In the genomic region with DNA sequence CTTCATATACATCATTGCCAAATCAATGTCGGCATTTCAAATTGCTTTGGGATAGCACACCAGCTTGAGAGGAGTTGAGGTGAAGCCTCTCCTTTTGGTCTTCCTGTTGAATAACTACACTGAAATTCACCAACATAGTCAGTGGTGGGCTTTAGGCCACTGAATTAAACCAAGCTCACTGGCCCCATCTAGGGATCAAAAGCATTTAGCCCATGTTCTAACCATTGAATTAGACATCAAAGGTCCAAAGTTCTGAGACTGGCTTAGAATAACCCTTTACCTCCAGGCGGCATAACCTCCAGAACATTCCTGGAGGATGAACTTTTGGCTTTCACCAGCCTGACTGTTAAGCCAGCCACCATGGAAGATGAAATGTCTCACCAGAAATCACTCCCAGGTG, we compare ENCODE assay signal across 8 cellular contexts. TPM values are rescaled to one million over a fixed set of nuclear protein-coding genes. Genes with fewer than 3 reads are reported as not detected.
DNase-seq lines count a peak whose midpoint lies in the region; TF ChIP-seq lines count a peak whose summit lies in the region.

No MANE protein-coding gene starts in this region.

- TF ChIP-seq CTCF in epithelial cell of proximal tubule (conservative IDR thresholded peaks at IDR 0.05; ENCODE audit: low read depth, low read length) (peak; percentile 68), stomach (IDR thresholded peaks at IDR 0.05) (peak in 2 of 7 experiments; percentile 9 to 18)

- intact Hi-C loops in stomach (cut with DNase I; ENCODE audit: low total_unique reads) = no loop called here

- no peak for TF ChIP-seq POLR2A in stomach (IDR thresholded peaks at IDR 0.05)

- peak; percentile 40 for DNase-seq in activated gamma-delta T cell treated with Interleukin-2 at 50 U/mL for 16 hours
- DNase-seq in activated gamma-delta T cell (lab: John Stamatoyannopoulos, UW) = no peak
- DNase-seq in NCI-H526 (lab: John Stamatoyannopoulos, UW) = peak; percentile 12 to 66
- DNase-seq in epithelial cell of proximal tubule (ENCODE audit: low read depth) = no peak
- no peak for DNase-seq in stomach
- no peak for DNase-seq in middle frontal gyrus (ENCODE audit: extremely low spot score, low spot score)
- DNase-seq in SK-N-DZ (ENCODE audit: low spot score) = no peak
- no peak for DNase-seq in AG20443 (ENCODE audit: low spot score)

- 83 to 93% (median 85%) methylated on average over 2 of the region's 2 CpGs for WGBS in stomach, 5 donors

- H3K36me3 ChIP-seq in stomach = no peaks in the 10 kb centered on the region

- no peaks in the 10 kb centered on the region for H3K27me3 ChIP-seq in stomach

- H3K9me3 ChIP-seq in stomach = no peaks in the 10 kb centered on the region

- H3K4me3 ChIP-seq in epithelial cell of proximal tubule (ENCODE audit: low read depth, low read length) (no peak overlapping the region), stomach (no peak overlapping the region)

- H3K27ac ChIP-seq in stomach = peak overlapping the region in 3 of 5 donors; percentile 77 to 88 (median 86)

- TF ChIP-seq EP300 in stomach (IDR thresholded peaks at IDR 0.05) = no peak

- peaks cover 0 to 42% (median 12%) of the 10 kb centered on the region in 4 donors for H3K4me1 ChIP-seq in stomach

RNA-seq across cellular contexts. Expression of gene BPGM, which starts 54.6 kb away (rescaled TPM):
- total RNA-seq in epithelial cell of proximal tubule (24.7 and 42.8 TPM in 2 replicates), stomach (10 to 100 TPM in 3 of 5 donors, 1 to 10 TPM in 2; 4.7 to 47.3 (median 20.2) TPM)
- 10 to 100 TPM; 13.0 to 22.5 (median 19.4) TPM for polyA plus RNA-seq in stomach
- polyA plus RNA-seq in SK-N-DZ (2014; cell fraction: cytosol; rRNA removed) = 23.5 and 26.7 TPM in 2 replicates
- polyA plus RNA-seq in SK-N-DZ (2014; cell fraction: nucleus; rRNA removed) = 9.0 and 14.4 TPM in 2 replicates

Comparison
In these comparisons a context has a peak if more than half of its experiments do, and no peak if none do; other contexts are left out.
1. DNase-seq: peak in activated gamma-delta T cell treated with Interleukin-2 at 50 U/mL for 16 hours (single experiment) and NCI-H526 (2 of 2); none in activated gamma-delta T cell (single experiment), epithelial cell of proximal tubule (single experiment), stomach (single experiment), middle frontal gyrus (single experiment), SK-N-DZ (single experiment) and AG20443 (single experiment).